9 cellular contexts compared by ENCODE assay signal in the genomic region with DNA sequence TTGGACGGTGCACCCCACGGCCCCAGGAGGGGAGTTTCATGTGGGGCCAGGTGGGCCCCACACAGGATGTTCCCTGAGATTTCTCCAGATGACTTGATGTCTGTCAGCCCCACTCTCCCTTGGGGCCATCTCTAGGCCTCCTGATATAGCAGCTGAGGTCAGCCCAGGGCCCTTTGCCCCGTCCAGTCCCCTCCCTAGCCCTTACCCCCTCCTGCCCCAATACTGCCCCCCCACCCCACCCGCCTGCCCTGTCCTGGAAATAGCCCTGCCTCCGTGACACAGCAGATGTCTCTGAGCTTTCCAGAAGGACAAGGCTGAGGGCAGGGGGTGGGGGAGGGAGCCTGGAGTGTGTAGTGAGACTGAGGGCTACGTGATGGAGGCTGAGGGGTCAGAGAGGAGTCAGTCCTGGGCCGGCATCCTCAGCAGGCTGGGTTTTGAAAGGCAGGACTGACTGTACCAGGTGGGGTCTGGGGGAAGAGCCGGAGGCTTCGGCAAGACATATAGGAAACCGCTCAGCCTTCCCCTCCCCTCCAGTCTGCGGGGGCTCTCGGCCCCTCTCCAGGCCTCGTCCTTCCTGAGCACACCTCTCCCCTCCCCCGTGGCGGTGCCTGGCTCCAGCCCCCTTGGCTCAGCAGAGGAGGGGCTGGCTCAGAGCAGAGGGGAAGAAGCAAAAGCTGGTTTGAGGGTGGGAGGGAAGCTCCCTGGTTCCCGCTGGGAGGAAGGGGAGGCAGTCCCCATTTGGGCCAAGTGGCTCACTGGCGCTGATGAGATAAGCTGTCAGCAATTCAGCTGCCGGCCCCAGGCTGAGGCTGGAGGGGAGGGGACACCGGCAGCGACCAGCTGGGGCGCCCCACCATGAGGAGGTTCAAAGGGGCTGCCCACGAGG. TPM values are rescaled to one million over a fixed set of nuclear protein-coding genes. Genes with fewer than 3 reads are reported as not detected.
DNase-seq lines count a peak whose midpoint lies in the region; ATAC-seq, FAIRE-seq and TF ChIP-seq lines count a peak whose summit lies in the region.
"Had no signal": no experiment of that assay in that cellular context is flagged by ENCODE, and none has a peak within 500 bp of the region (broad histone marks: within the 10 kb centered on the region; RNA-seq: fewer than 3 reads in every experiment).

No MANE protein-coding gene starts in this region.

- peak overlapping the region; percentile 2 for H2AFZ ChIP-seq in astrocyte (ENCODE audit: low read depth, low read length)

- H3K4me1 Mint-ChIP-seq in astrocyte (ENCODE audit: low read depth, unreplicated experiment) = peaks cover 33% of the 10 kb centered on the region

- no peak for ATAC-seq in GM21447 (IDR thresholded peaks at IDR 0.05; ENCODE audit: unreplicated experiment)
- ATAC-seq in GM21529 (IDR thresholded peaks at IDR 0.05; ENCODE audit: unreplicated experiment) = no peak

- peaks cover 59% of the 10 kb centered on the region for H4K20me1 ChIP-seq in astrocyte (ENCODE audit: insufficient read depth, low read length)

- H3K27ac ChIP-seq in HUES6 (ENCODE audit: low read depth, low read length) (peak overlapping the region; percentile 19; the same call in 1 of the 2 replicates), astrocyte (ENCODE audit: low read depth, low read length) (peak overlapping the region; percentile 90), testis (peak overlapping the region; percentile 59 to 61)
- H3K27ac ChIP-seq: HL-60 had no signal

- H3K27me3 ChIP-seq in HUES6 (ENCODE audit: control insufficient read depth, insufficient read depth, low read length) (peaks cover 18% of the 10 kb centered on the region), astrocyte (ENCODE audit: insufficient read depth, low read length) (no peaks in the 10 kb centered on the region), testis (no peaks in the 10 kb centered on the region)

- peak overlapping the region; percentile 99 for H3K4me2 ChIP-seq in astrocyte (ENCODE audit: low read length)

- WGBS in testis, 2 donors = 15 to 24% methylated on average over 8 to 22 of the region's 22 CpGs

- H3K36me3 Mint-ChIP-seq in astrocyte (ENCODE audit: low read depth, unreplicated experiment) = peaks cover 11% of the 10 kb centered on the region

- H3K4me1 ChIP-seq in HUES6 (ENCODE audit: control insufficient read depth, insufficient read depth, low read length) (peaks cover 42% of the 10 kb centered on the region), astrocyte (ENCODE audit: insufficient read depth, low read length) (peaks cover 69% of the 10 kb centered on the region), testis (peaks cover 29% of the 10 kb centered on the region)

- H3K9me3 ChIP-seq in HUES6 (ENCODE audit: control insufficient read depth, insufficient read depth, low read depth, low read length) (no peaks in the 10 kb centered on the region), astrocyte (ENCODE audit: insufficient read depth, low read depth, low read length) (no peaks in the 10 kb centered on the region), testis (no peaks in the 10 kb centered on the region)

- H3K9ac ChIP-seq in HUES6 (ENCODE audit: low read length) (peak overlapping the region; percentile 81), astrocyte (ENCODE audit: low read length) (peak overlapping the region; percentile 93)

- H3K9me3 Mint-ChIP-seq in astrocyte (ENCODE audit: unreplicated experiment) = no peaks in the 10 kb centered on the region

- H3K27ac Mint-ChIP-seq in astrocyte (ENCODE audit: unreplicated experiment) = peak overlapping the region; percentile 26

- no peak for FAIRE-seq in astrocyte (lab: Jason Lieb, UNC)

- peaks cover 23% of the 10 kb centered on the region; the same call in 1 of the 2 replicates for H3K36me3 ChIP-seq in HUES6 (ENCODE audit: control insufficient read depth, insufficient read depth, low read length)
- peaks cover 9% of the 10 kb centered on the region for H3K36me3 ChIP-seq in astrocyte (ENCODE audit: insufficient read depth, low read length)
- no peaks in the 10 kb centered on the region for H3K36me3 ChIP-seq in testis (ENCODE audit: low read depth, missing control alignments)

- H3K4me3 ChIP-seq in HUES6 (ENCODE audit: low read depth, low read length) (peak overlapping the region; percentile 76), astrocyte (ENCODE audit: insufficient read depth, low read depth, low read length) (peak overlapping the region; percentile 93), testis (no peak overlapping the region)

- no peak for TF ChIP-seq CTCF in astrocyte (IDR thresholded peaks at IDR 0.05; ENCODE audit: insufficient read depth, low read depth, low read length)
- no peak for TF ChIP-seq CTCF in testis (IDR thresholded peaks at IDR 0.05)

- no peaks in the 10 kb centered on the region for H3K27me3 Mint-ChIP-seq in astrocyte (ENCODE audit: low read depth, unreplicated experiment)

- peaks cover 65% of the 10 kb centered on the region for H3K79me2 ChIP-seq in astrocyte (ENCODE audit: insufficient read depth, low read length)

- H3K4me3 Mint-ChIP-seq in astrocyte (ENCODE audit: unreplicated experiment) = peak overlapping the region; percentile 95

- no peak for TF ChIP-seq POLR2A in testis (IDR thresholded peaks at IDR 0.05)

- DNase-seq in astrocyte (ENCODE audit: low read depth) (peak; percentile 45), islet precursor cell (peak; percentile 89), testis (no peak), T-helper 9 cell (no peak), NCI-H2196 treated with DMSO at 0.1 percent for 48 hours (lab: John Stamatoyannopoulos, UW; ENCODE audit: unreplicated experiment) (no peak)

- intact Hi-C loops in testis (cut with DNase I; ENCODE audit: low total_unique reads) = no loop called here

RNA-seq across cellular contexts. Expression of a gene that starts 2.0 kb away (rescaled TPM):
- total RNA-seq in astrocyte (308 and 364 TPM in 2 replicates), testis (10 to 100 TPM in 1 of 2 donors, 1 to 10 TPM in 1; 8.8 to 14.4 TPM)
- 21.4 TPM for polyA plus RNA-seq in testis (ENCODE audit: insufficient read depth, low read depth, low replicate concordance)

RNA-seq across cellular contexts. Expression of a gene that starts 30.4 kb away (rescaled TPM):
- total RNA-seq in astrocyte = 193 TPM in 2 replicates
- 100 to 1,000 TPM; 133 to 166 TPM for total RNA-seq in testis
- polyA plus RNA-seq in testis (ENCODE audit: insufficient read depth, low read depth, low replicate concordance) = 414 TPM

RNA-seq across cellular contexts. Expression of a gene that starts 40.5 kb away (rescaled TPM):
- total RNA-seq in astrocyte = 14.4 and 14.9 TPM in 2 replicates
- total RNA-seq in testis = 100 to 1,000 TPM; 265 to 553 TPM
- polyA plus RNA-seq in testis (ENCODE audit: insufficient read depth, low read depth, low replicate concordance) = 564 TPM

RNA-seq across cellular contexts. Expression of a gene that starts 56.6 kb away (rescaled TPM):
- total RNA-seq in astrocyte (not detected in 2 replicates), testis (not detected)
- polyA plus RNA-seq in testis (ENCODE audit: insufficient read depth, low read depth, low replicate concordance) = not detected

Comparison
In these comparisons a context has a peak if more than half of its experiments do, and no peak if none do; other contexts are left out.
1. H3K27ac ChIP-seq: peak in every context shown above with its lines; median percentile 90 in astrocyte; 60 in testis; 19 in HUES6.
2. H3K4me3 ChIP-seq: peak in HUES6 (single experiment) and astrocyte (single experiment); none in testis (0 of 2).
3. DNase-seq: peak in astrocyte (single experiment) and islet precursor cell (single experiment); none in testis (single experiment), T-helper 9 cell (single experiment) and NCI-H2196 treated with DMSO at 0.1 percent for 48 hours (single experiment).
4. RNA of a gene that starts 2.0 kb away (total RNA-seq): 308 to 364 TPM in astrocyte; 8.8 to 14.4 TPM in testis; every median in the first group is over 10 times any median in the second.
5. RNA of a gene that starts 40.5 kb away (total RNA-seq): 265 to 553 TPM in testis; 14.4 to 14.9 TPM in astrocyte; every median in the first group is over 10 times any median in the second.